14 cellular contexts compared by ENCODE assay signal in genomic region chr18:54774971-54775665, GRCh38. TPM values are rescaled to one million over a fixed set of nuclear protein-coding genes. Genes with fewer than 3 reads are reported as not detected.
DNase-seq lines count a peak whose midpoint lies in the region; ATAC-seq, FAIRE-seq and TF ChIP-seq lines count a peak whose summit lies in the region.
"Had no signal": no experiment of that assay in that cellular context is flagged by ENCODE, and none has a peak within 500 bp of the region (broad histone marks: within the 10 kb centered on the region; RNA-seq: fewer than 3 reads in every experiment).

No MANE protein-coding gene starts in this region.

- H3K4me1 ChIP-seq in IMR-90 (ENCODE audit: control insufficient read depth, insufficient read depth, low read length) (peaks cover 17% of the 10 kb centered on the region), astrocyte (ENCODE audit: insufficient read depth, low read length) (peaks cover 29% of the 10 kb centered on the region)

- peak overlapping the region; percentile 75 for H2BK20ac ChIP-seq in IMR-90 (ENCODE audit: low read depth, low read length)

- H2BK15ac ChIP-seq in IMR-90 (ENCODE audit: low read depth, low read length): peak overlapping the region; percentile 88; the same call in 2 of the 3 replicates

- WGBS in IMR-90 (ENCODE audit: extremely low coverage in 2 of 2, insufficient read length in 1 of 2), 2 experiments: 44% methylated on average over 4 of the region's 6 CpGs; no CpG with 5 or more reads in 1 of the 2 experiments

- H4K5ac ChIP-seq in IMR-90 (ENCODE audit: low read depth, low read length): peak overlapping the region; percentile 72

- TF ChIP-seq POLR2A in IMR-90 (IDR thresholded peaks at IDR 0.05; ENCODE audit: low read depth, low read length): no peak
- no peak for TF ChIP-seq POLR2A in erythroblast (IDR thresholded peaks at IDR 0.05; ENCODE audit: low read length)

- H3K9ac ChIP-seq in IMR-90 (ENCODE audit: low read depth, low read length): peak overlapping the region; percentile 1; the same call in 1 of the 2 replicates
- peak overlapping the region; percentile 85 for H3K9ac ChIP-seq in astrocyte (ENCODE audit: low read length)

- peak overlapping the region; percentile 51 for H3K4me2 ChIP-seq in IMR-90 (ENCODE audit: low read depth, low read length)
- H3K4me2 ChIP-seq in astrocyte (ENCODE audit: low read length): peak overlapping the region; percentile 77

- no peak overlapping the region for H3K4me3 ChIP-seq in IMR-90 (ENCODE audit: insufficient read depth, low read depth, low read length)
- H3K4me3 ChIP-seq in astrocyte (ENCODE audit: insufficient read depth, low read depth, low read length): no peak overlapping the region
- H3K4me3 ChIP-seq in skin epidermis: no peak overlapping the region

- POLR2A ChIA-PET in IMR-90 (lab: Charles Lee; ENCODE audit: unreplicated experiment): no interaction called here

- H2AK9ac ChIP-seq in IMR-90 (replicated peaks; ENCODE audit: low read depth, low read length, poor library complexity): no peak overlapping the region

- 0 out of 2 replicates have a peak overlapping the region, but pooled peaks have one; percentile 1 for H3K23ac ChIP-seq in IMR-90 (ENCODE audit: low read depth, low read length)

- peaks cover 15% of the 10 kb centered on the region for H3K9me1 ChIP-seq in IMR-90 (ENCODE audit: insufficient read depth, low read length)

- H3K27me3 ChIP-seq in IMR-90 (ENCODE audit: control insufficient read depth, insufficient read depth, low read length) (no peaks in the 10 kb centered on the region), astrocyte (ENCODE audit: insufficient read depth, low read length) (no peaks in the 10 kb centered on the region)

- peak overlapping the region; percentile 88 for H3K18ac ChIP-seq in IMR-90 (ENCODE audit: low read depth, low read length)

- DNase-seq in IMR-90: peak; percentile 10
- DNase-seq in astrocyte (ENCODE audit: low read depth): peak; percentile 38
- DNase-seq in glomerular visceral epithelial cell (ENCODE audit: extremely low spot score): peak; percentile 14
- no peak for DNase-seq in AML-193 (lab: John Stamatoyannopoulos, UW)
- no peak for DNase-seq in SKM-1 treated with dmso at 0.1 percent for 144 hours (lab: John Stamatoyannopoulos, UW; ENCODE audit: unreplicated experiment)
- no peak for DNase-seq in erythroblast (lab: John Stamatoyannopoulos, UW)
- DNase-seq in NOMO-1 (lab: John Stamatoyannopoulos, UW; ENCODE audit: unreplicated experiment in 2 of 2): no peak
- DNase-seq: activated naive CD4-positive, alpha-beta T cell; CD4-positive, CD25-positive, alpha-beta regulatory T cell; NCI-H1092 treated with DMSO at 0.1 percent for 48 hours; NCI-H524 treated with DMSO at 0.1 percent for 48 hours; SHP77 had no signal

- intact Hi-C loops in IMR-90 (cut with micrococcal nuclease): loop anchor here (1.0 to 5.0 kb wide), 3 partner anchors 83 to 187 kb away; no protein-coding TSS in a partner anchor

- dilution Hi-C loops in IMR-90 (cut with HindIII; ENCODE audit: low sequenced_read_pairs, unreplicated experiment): no loop called here

- no peaks in the 10 kb centered on the region for H3K79me2 ChIP-seq in astrocyte (ENCODE audit: insufficient read depth, low read length)

- peak overlapping the region; percentile 92 for H2BK5ac ChIP-seq in IMR-90 (ENCODE audit: low read depth, low read length, poor library complexity, severe bottlenecking)

- no peaks in the 10 kb centered on the region for H3K27me3 Mint-ChIP-seq in astrocyte (ENCODE audit: low read depth, unreplicated experiment)
- H3K27me3 Mint-ChIP-seq: CD4-positive, CD25-positive, alpha-beta regulatory T cell had no signal

- H3K9me3 Mint-ChIP-seq in astrocyte (ENCODE audit: unreplicated experiment): peaks cover 2% of the 10 kb centered on the region

- peak overlapping the region; percentile 67 for H2AK5ac ChIP-seq in IMR-90 (ENCODE audit: low read depth, low read length)

- H4K8ac ChIP-seq in IMR-90 (ENCODE audit: low read depth in 2 of 2, low read length in 2 of 2): peak overlapping the region; percentile 57 to 84

- H3K4ac ChIP-seq in IMR-90 (ENCODE audit: low read depth, low read length): peak overlapping the region; percentile 74

- H3K14ac ChIP-seq in IMR-90 (replicated peaks; ENCODE audit: low read depth, low read length): peak overlapping the region; percentile 51

- H3K36me3 Mint-ChIP-seq in astrocyte (ENCODE audit: low read depth, unreplicated experiment): no peaks in the 10 kb centered on the region
- H3K36me3 Mint-ChIP-seq: CD4-positive, CD25-positive, alpha-beta regulatory T cell had no signal

- CTCF ChIA-PET in IMR-90 (lab: Yijun Ruan, JAX): interaction anchor here (0.9 kb wide), 1 partner anchor 12 kb away, joined by 3 read pairs; no protein-coding TSS in a partner anchor

- no peak overlapping the region; the same call in 1 of the 2 replicates for H3K56ac ChIP-seq in IMR-90 (ENCODE audit: extremely low read depth, insufficient read depth, low read length)

- no peak for FAIRE-seq in astrocyte (lab: Jason Lieb, UNC)
- FAIRE-seq: GM18507 had no signal

- H4K20me1 ChIP-seq in IMR-90 (ENCODE audit: insufficient read depth, low read length) (no peaks in the 10 kb centered on the region), astrocyte (ENCODE audit: insufficient read depth, low read length) (no peaks in the 10 kb centered on the region)

- TF ChIP-seq CTCF in IMR-90 (conservative IDR thresholded peaks at IDR 0.05; ENCODE audit: low read depth, low read length): no peak
- TF ChIP-seq CTCF in astrocyte (IDR thresholded peaks at IDR 0.05; ENCODE audit: insufficient read depth, low read depth, low read length): no peak

- H3K27ac ChIP-seq in IMR-90 (ENCODE audit: insufficient read depth, low read length) (peak overlapping the region; percentile 73), astrocyte (ENCODE audit: low read depth, low read length) (peak overlapping the region; percentile 98), skin epidermis (peak overlapping the region in 12 of 21 experiments; percentile 15 to 76 (median 56))

- H4K91ac ChIP-seq in IMR-90 (ENCODE audit: insufficient read depth, low read depth, low read length): peak overlapping the region; percentile 78

- H2AFZ ChIP-seq in IMR-90 (replicated peaks; ENCODE audit: low read length, poor library complexity) (no peak overlapping the region), astrocyte (ENCODE audit: low read depth, low read length) (peak overlapping the region; percentile 31)

- no peak for ATAC-seq in IMR-90 (ENCODE audit: low read depth)

- peak overlapping the region; percentile 84 for H2BK120ac ChIP-seq in IMR-90 (ENCODE audit: low read depth, low read length)

- in situ Hi-C loops in IMR-90 (cut with MboI; ENCODE audit: low sequenced_read_pairs): loop anchor here (5.0 kb wide), 1 partner anchor 187 kb away; no protein-coding TSS in a partner anchor

- no peak overlapping the region for H3K4me3 Mint-ChIP-seq in astrocyte (ENCODE audit: unreplicated experiment)
- H3K4me3 Mint-ChIP-seq: CD4-positive, CD25-positive, alpha-beta regulatory T cell had no signal

- H3K9me3 ChIP-seq in IMR-90 (ENCODE audit: control insufficient read depth, insufficient read depth, low read length) (no peaks in the 10 kb centered on the region), astrocyte (ENCODE audit: insufficient read depth, low read depth, low read length) (no peaks in the 10 kb centered on the region)

- peaks cover 26% of the 10 kb centered on the region for H3K4me1 Mint-ChIP-seq in astrocyte (ENCODE audit: low read depth, unreplicated experiment)
- H3K4me1 Mint-ChIP-seq: CD4-positive, CD25-positive, alpha-beta regulatory T cell had no signal

- no peak for TF ChIP-seq RAD21 in IMR-90 (IDR thresholded peaks at IDR 0.05; ENCODE audit: low read length)

- peak overlapping the region; percentile 96 for H3K27ac Mint-ChIP-seq in astrocyte (ENCODE audit: unreplicated experiment)
- H3K27ac Mint-ChIP-seq: CD4-positive, CD25-positive, alpha-beta regulatory T cell had no signal

- no peaks in the 10 kb centered on the region for H3K36me3 ChIP-seq in IMR-90 (ENCODE audit: control insufficient read depth, insufficient read depth, low read length)
- H3K36me3 ChIP-seq in astrocyte (ENCODE audit: insufficient read depth, low read length): no peaks in the 10 kb centered on the region

- H3K79me1 ChIP-seq in IMR-90 (ENCODE audit: low read depth in 1 of 2, low read length in 2 of 2): no peaks in the 10 kb centered on the region

- no TSS peak for BruUV-seq in IMR-90 (replicated peaks; lab: Mats Ljungman, UMichigan)

TF ChIP-seq in IMR-90, 13 proteins besides CTCF, POLR2A, EP300 and RAD21 (continues in another document):
- TF ChIP-seq MAZ (IDR thresholded peaks at IDR 0.05; ENCODE audit: borderline replicate concordance, low read depth, low read length) (no peak), RCOR1 (IDR thresholded peaks at IDR 0.05; ENCODE audit: insufficient replicate concordance, low read length) (no peak), BHLHE40 (IDR thresholded peaks at IDR 0.05; ENCODE audit: low read depth, low read length) (no peak), MAFK (IDR thresholded peaks at IDR 0.05; ENCODE audit: low read depth, low read length) (no peak), FOS (IDR thresholded peaks at IDR 0.05; ENCODE audit: low read depth, low read length) (no peak), RFX5 (IDR thresholded peaks at IDR 0.05; ENCODE audit: low read depth, low read length) (no peak), MXI1 (IDR thresholded peaks at IDR 0.05; ENCODE audit: borderline replicate concordance, low read depth, low read length) (no peak), ELK1 (IDR thresholded peaks at IDR 0.05; ENCODE audit: borderline replicate concordance, low read depth, low read length) (no peak), NFE2L2 (IDR thresholded peaks at IDR 0.05; ENCODE audit: low read depth, low read length) (no peak), CEBPB (IDR thresholded peaks at IDR 0.05; ENCODE audit: low read depth, low read length) (no peak), SMC3 (IDR thresholded peaks at IDR 0.05; ENCODE audit: low read depth, low read length) (no peak), CHD1 (IDR thresholded peaks at IDR 0.05; ENCODE audit: low read depth, low read length) (no peak)

RNA-seq across cellular contexts. Expression of gene RAB27B, which starts 53.2 kb away (rescaled TPM):
- total RNA-seq in IMR-90 (2012; rRNA removed) (1.3 and 1.7 TPM in 2 replicates), astrocyte (0.91 and 1.1 TPM in 2 replicates)
- polyA plus RNA-seq in IMR-90 (2012; rRNA removed): 0.06 and 0.24 TPM in 2 replicates
- polyA plus RNA-seq in IMR-90 (2012; cell fraction: cytosol; rRNA removed): 0.01 and 0.03 TPM in 2 replicates
- polyA plus RNA-seq in IMR-90 (2012; cell fraction: nucleus; rRNA removed; ENCODE audit: low replicate concordance): 0.01 and 0.15 TPM in 2 replicates

Comparison
In these comparisons a context has a peak if more than half of its experiments do, and no peak if none do; other contexts are left out.
1. DNase-seq: peak in IMR-90 (single experiment), astrocyte (single experiment) and glomerular visceral epithelial cell (single experiment); none in AML-193 (0 of 2), SKM-1 treated with dmso at 0.1 percent for 144 hours (single experiment), erythroblast (0 of 2) and NOMO-1 (0 of 2).
2. Peak in every context shown above with its lines, with median percentiles within 50 percentile points of each other: H3K27ac ChIP-seq.